Comparison of ENCODE assay signal across 9 cellular contexts in genomic region chr3:125378762-125379161, GRCh38.
"Had no signal": no experiment of that assay in that cellular context is flagged by ENCODE, and none has a peak within 500 bp of the region (broad histone marks: within the 10 kb centered on the region; RNA-seq: fewer than 3 reads in every experiment).

No MANE protein-coding gene starts in this region.

- H3K4me3 Mint-ChIP-seq: H9, HFFc6 had no signal

- H3K9me3 Mint-ChIP-seq: H9, HFFc6, IgD-negative memory B cell had no signal

- H3K27ac Mint-ChIP-seq: H9, HFFc6, IgD-negative memory B cell had no signal

- ATAC-seq: HCT116 had no signal

- FAIRE-seq: H1, H54, HTR-8/SVneo had no signal

- H3K27ac ChIP-seq: GM23248 had no signal

- H2AFZ ChIP-seq: GM23248 had no signal

- H3K9ac ChIP-seq: GM23248 had no signal

- H3K4me3 ChIP-seq: GM23248 had no signal

- DNase-seq: GM23248, H9, HFFc6, KBM-7 had no signal

- H3K36me3 Mint-ChIP-seq: IgD-negative memory B cell had no signal
